In genomic region chr2:42928692-42929576, GRCh38 we compare ENCODE assay signal across 1 cellular context.
TF ChIP-seq lines count a peak whose summit lies in the region.

No MANE protein-coding gene starts in this region.

TF ChIP-seq in HepG2, 621 proteins besides CTCF, POLR2A, EP300 and RAD21 (continued from another document and continues in another):
- TF ChIP-seq ZNF264 (CRISPR knock-in tag; IDR thresholded peaks at IDR 0.05) (peak; percentile 83), ZNF503 (CRISPR knock-in tag; IDR thresholded peaks at IDR 0.05) (peak; percentile 57; the same call in 1 of the 2 replicates), JUND (CRISPR knock-in tag; IDR thresholded peaks at IDR 0.05) (peak; percentile 35; the same call in 1 of the 2 replicates), CREM (IDR thresholded peaks at IDR 0.05) (peak; percentile 35), CREM (CRISPR knock-in tag; IDR thresholded peaks at IDR 0.05) (no peak), ZFP36L2 (CRISPR knock-in tag; IDR thresholded peaks at IDR 0.05) (0 out of 2 replicates have a peak, but pooled peaks have one; percentile 66), NR0B2 (CRISPR knock-in tag; IDR thresholded peaks at IDR 0.05) (peak; percentile 50; the same call in 1 of the 2 replicates), ZNF609 (CRISPR knock-in tag; IDR thresholded peaks at IDR 0.05; ENCODE audit: borderline replicate concordance) (peak; percentile 60; the same call in 1 of the 2 replicates), ASH2L (IDR thresholded peaks at IDR 0.05; ENCODE audit: insufficient read length, low read depth, low read length) (peak; percentile 90), BCL6 (CRISPR knock-in tag; IDR thresholded peaks at IDR 0.05) (peak; percentile 78), EZH2 (conservative IDR thresholded peaks at IDR 0.05; ENCODE audit: low read depth, low read length) (no peak), ZSCAN31 (CRISPR knock-in tag; IDR thresholded peaks at IDR 0.05; ENCODE audit: low read depth) (peak; percentile 14; the same call in 1 of the 2 replicates), ZNF710 (CRISPR knock-in tag; IDR thresholded peaks at IDR 0.05; ENCODE audit: borderline replicate concordance) (peak; percentile 87; the same call in 1 of the 2 replicates), ZNF879 (CRISPR knock-in tag; IDR thresholded peaks at IDR 0.05) (no peak), HNF4G (IDR thresholded peaks at IDR 0.05; ENCODE audit: borderline replicate concordance, low read depth, low read length) (peak; percentile 93), HNF4G (CRISPR knock-in tag; IDR thresholded peaks at IDR 0.05; ENCODE audit: borderline replicate concordance, low read depth) (peak; percentile 82), AKNA (CRISPR knock-in tag; IDR thresholded peaks at IDR 0.05; ENCODE audit: borderline replicate concordance) (no peak), ARID2 (CRISPR knock-in tag; IDR thresholded peaks at IDR 0.05; ENCODE audit: borderline replicate concordance) (no peak), ZSCAN30 (CRISPR knock-in tag; IDR thresholded peaks at IDR 0.05) (no peak), GMEB2 (CRISPR knock-in tag; IDR thresholded peaks at IDR 0.05; ENCODE audit: low read depth) (0 out of 2 replicates have a peak, but pooled peaks have one; percentile 3), ZNF75D (CRISPR knock-in tag; IDR thresholded peaks at IDR 0.05; ENCODE audit: borderline replicate concordance) (no peak), REXO4 (CRISPR knock-in tag; IDR thresholded peaks at IDR 0.05; ENCODE audit: borderline replicate concordance) (no peak), TFAP4 (IDR thresholded peaks at IDR 0.05; ENCODE audit: borderline replicate concordance, low read depth) (no peak), PAWR (CRISPR knock-in tag; IDR thresholded peaks at IDR 0.05; ENCODE audit: borderline replicate concordance) (no peak), ZNF780A (CRISPR knock-in tag; IDR thresholded peaks at IDR 0.05) (peak; percentile 81; the same call in 1 of the 2 replicates), RELA (CRISPR knock-in tag; IDR thresholded peaks at IDR 0.05) (0 out of 2 replicates have a peak, but pooled peaks have one; percentile 23), PATZ1 (CRISPR knock-in tag; IDR thresholded peaks at IDR 0.05) (peak; percentile 97), CSRNP2 (CRISPR knock-in tag; conservative IDR thresholded peaks at IDR 0.05; ENCODE audit: low read depth) (no peak), IRF2 (CRISPR knock-in tag; IDR thresholded peaks at IDR 0.05) (peak; percentile 69), ZNF317 (CRISPR knock-in tag; IDR thresholded peaks at IDR 0.05) (peak; percentile 75), ZFY (CRISPR knock-in tag; IDR thresholded peaks at IDR 0.05) (peak; percentile 72), RFX3 (CRISPR knock-in tag; IDR thresholded peaks at IDR 0.05) (no peak)
